1 cellular context compared by ENCODE assay signal in the genomic region with DNA sequence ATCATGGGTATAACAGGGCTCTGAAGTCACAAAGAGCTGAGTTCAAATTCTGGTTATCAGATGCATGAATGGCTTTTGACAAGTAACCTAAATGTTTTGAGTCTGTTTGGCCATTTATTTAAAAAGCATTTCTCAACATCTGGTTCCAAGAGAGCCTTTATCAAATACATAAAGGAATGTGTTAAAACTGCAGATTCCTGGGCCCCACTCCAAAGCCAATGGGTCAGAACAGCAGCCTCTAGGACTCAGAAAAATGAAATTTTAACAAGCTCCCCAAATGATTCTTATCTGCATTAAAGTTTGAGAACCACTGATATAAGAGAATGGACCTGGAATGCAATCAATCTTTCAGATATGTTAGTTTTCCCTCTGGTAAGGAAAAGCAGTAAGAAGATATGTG.
TF ChIP-seq lines count a peak whose summit lies in the region.

No MANE protein-coding gene starts in this region.

TF ChIP-seq in A549, 52 proteins besides CTCF, POLR2A, EP300 and RAD21 (continued from another document):
- no peak for TF ChIP-seq CBX8 (IDR thresholded peaks at IDR 0.05)
- TF ChIP-seq TFCP2L1 (CRISPR knock-in tag; IDR thresholded peaks at IDR 0.05), result no peak
- TF ChIP-seq HEYL (CRISPR knock-in tag; IDR thresholded peaks at IDR 0.05), result no peak
- TF ChIP-seq, protein P1, sequence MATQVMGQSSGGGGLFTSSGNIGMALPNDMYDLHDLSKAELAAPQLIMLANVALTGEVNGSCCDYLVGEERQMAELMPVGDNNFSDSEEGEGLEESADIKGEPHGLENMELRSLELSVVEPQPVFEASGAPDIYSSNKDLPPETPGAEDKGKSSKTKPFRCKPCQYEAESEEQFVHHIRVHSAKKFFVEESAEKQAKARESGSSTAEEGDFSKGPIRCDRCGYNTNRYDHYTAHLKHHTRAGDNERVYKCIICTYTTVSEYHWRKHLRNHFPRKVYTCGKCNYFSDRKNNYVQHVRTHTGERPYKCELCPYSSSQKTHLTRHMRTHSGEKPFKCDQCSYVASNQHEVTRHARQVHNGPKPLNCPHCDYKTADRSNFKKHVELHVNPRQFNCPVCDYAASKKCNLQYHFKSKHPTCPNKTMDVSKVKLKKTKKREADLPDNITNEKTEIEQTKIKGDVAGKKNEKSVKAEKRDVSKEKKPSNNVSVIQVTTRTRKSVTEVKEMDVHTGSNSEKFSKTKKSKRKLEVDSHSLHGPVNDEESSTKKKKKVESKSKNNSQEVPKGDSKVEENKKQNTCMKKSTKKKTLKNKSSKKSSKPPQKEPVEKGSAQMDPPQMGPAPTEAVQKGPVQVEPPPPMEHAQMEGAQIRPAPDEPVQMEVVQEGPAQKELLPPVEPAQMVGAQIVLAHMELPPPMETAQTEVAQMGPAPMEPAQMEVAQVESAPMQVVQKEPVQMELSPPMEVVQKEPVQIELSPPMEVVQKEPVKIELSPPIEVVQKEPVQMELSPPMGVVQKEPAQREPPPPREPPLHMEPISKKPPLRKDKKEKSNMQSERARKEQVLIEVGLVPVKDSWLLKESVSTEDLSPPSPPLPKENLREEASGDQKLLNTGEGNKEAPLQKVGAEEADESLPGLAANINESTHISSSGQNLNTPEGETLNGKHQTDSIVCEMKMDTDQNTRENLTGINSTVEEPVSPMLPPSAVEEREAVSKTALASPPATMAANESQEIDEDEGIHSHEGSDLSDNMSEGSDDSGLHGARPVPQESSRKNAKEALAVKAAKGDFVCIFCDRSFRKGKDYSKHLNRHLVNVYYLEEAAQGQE (IDR thresholded peaks at IDR 0.05), result no peak
- TF ChIP-seq CHD2 (IDR thresholded peaks at IDR 0.05; ENCODE audit: low read length, partially characterized antibody), result no peak
